Comparison of ENCODE assay signal across 3 cellular contexts in the genomic region with DNA sequence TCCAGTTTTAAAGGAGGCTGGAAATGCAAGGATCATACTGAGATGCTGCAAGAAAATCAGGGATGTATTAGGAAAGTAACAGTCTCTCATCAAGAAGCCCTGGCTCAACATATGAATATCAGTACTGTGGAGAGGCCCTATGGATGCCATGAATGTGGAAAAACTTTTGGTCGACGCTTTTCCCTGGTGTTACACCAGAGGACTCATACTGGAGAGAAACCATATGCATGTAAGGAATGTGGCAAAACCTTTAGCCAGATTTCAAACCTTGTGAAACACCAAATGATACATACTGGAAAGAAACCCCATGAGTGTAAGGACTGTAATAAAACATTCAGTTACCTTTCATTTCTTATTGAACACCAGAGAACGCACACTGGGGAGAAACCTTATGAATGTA.
TF ChIP-seq lines count a peak whose summit lies in the region.

No MANE protein-coding gene starts in this region.

TF ChIP-seq in A549, 52 proteins besides CTCF, POLR2A, EP300 and RAD21:
- TF ChIP-seq JUNB (IDR thresholded peaks at IDR 0.05) (no peak), GATA3 (IDR thresholded peaks at IDR 0.05; ENCODE audit: borderline replicate concordance) (peak; percentile 31; the same call in 1 of the 2 replicates)

TF ChIP-seq in GM23338, 12 proteins besides CTCF, POLR2A, EP300 and RAD21:
- TF ChIP-seq, protein P1, sequence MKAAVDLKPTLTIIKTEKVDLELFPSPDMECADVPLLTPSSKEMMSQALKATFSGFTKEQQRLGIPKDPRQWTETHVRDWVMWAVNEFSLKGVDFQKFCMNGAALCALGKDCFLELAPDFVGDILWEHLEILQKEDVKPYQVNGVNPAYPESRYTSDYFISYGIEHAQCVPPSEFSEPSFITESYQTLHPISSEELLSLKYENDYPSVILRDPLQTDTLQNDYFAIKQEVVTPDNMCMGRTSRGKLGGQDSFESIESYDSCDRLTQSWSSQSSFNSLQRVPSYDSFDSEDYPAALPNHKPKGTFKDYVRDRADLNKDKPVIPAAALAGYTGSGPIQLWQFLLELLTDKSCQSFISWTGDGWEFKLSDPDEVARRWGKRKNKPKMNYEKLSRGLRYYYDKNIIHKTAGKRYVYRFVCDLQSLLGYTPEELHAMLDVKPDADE (IDR thresholded peaks at IDR 0.05): no peak
- no peak for TF ChIP-seq POLR2AphosphoS5 (IDR thresholded peaks at IDR 0.05; ENCODE audit: low read depth)

TF ChIP-seq in GM12878, 131 proteins besides CTCF, POLR2A, EP300 and RAD21:
- TF ChIP-seq HDGF (IDR thresholded peaks at IDR 0.05) (no peak), CBX5 (IDR thresholded peaks at IDR 0.05; ENCODE audit: low read depth) (peak; percentile 35; the same call in 1 of the 2 replicates), HCFC1 (IDR thresholded peaks at IDR 0.05; ENCODE audit: low read length) (no peak)
